ENCODE assay signal across 8 cellular contexts in genomic region chr7:43647772-43648643, GRCh38.
DNase-seq lines count a peak whose midpoint lies in the region; ATAC-seq and TF ChIP-seq lines count a peak whose summit lies in the region.

No MANE protein-coding gene starts in this region.

- peak overlapping the region; percentile 79 for H3K27ac ChIP-seq in angular gyrus (ENCODE audit: low read depth, low read length)
- peak overlapping the region; percentile 91 for H3K27ac ChIP-seq in psoas muscle

- H3K27me3 ChIP-seq in psoas muscle (ENCODE audit: insufficient read depth in 3 of 3, low read length in 2 of 3), result no peaks in the 10 kb centered on the region

- WGBS in psoas muscle, 3 donors, result 20 to 26% (median 21%) methylated on average over 9 of the region's 9 CpGs

- H3K4me3 ChIP-seq in AG10803 (ENCODE audit: low read length) (peak overlapping the region; percentile 46), psoas muscle (no peak overlapping the region)

- H3K36me3 ChIP-seq in psoas muscle (ENCODE audit: insufficient read depth in 1 of 2, low read depth in 1 of 2), result peaks cover 0 to 18% of the 10 kb centered on the region in 2 donors

- no peak for TF ChIP-seq CTCF in AG10803 (conservative IDR thresholded peaks at IDR 0.05; ENCODE audit: low read length)
- no peak for TF ChIP-seq CTCF in psoas muscle (IDR thresholded peaks at IDR 0.05)

- peak; percentile 24 for ATAC-seq in GM18907 (IDR thresholded peaks at IDR 0.05; ENCODE audit: unreplicated experiment)
- peak; percentile 58 to 84 for ATAC-seq in left cardiac atrium
- ATAC-seq in psoas muscle, result peak; percentile 85 to 91 (median 90)

- peak; percentile 100 for DNase-seq in AG10803 (ENCODE audit: low read depth)
- peak; percentile 80 for DNase-seq in HPDE6-E6E7 (ENCODE audit: extremely low spot score)
- peak; percentile 98 for DNase-seq in RKO (ENCODE audit: low spot score)
- peak; percentile 62 for DNase-seq in left cardiac atrium
- peak; percentile 73 to 85 for DNase-seq in psoas muscle
- DNase-seq in 8988T, result no peak

- H3K9me3 ChIP-seq in psoas muscle, result no peaks in the 10 kb centered on the region

- peaks cover 57% of the 10 kb centered on the region for H3K4me1 ChIP-seq in psoas muscle

- intact Hi-C loops in left cardiac atrium (cut with DNase I) (no loop called here), psoas muscle (cut with DNase I) (loop anchor here (5.0 kb wide), 2 partner anchors 49 to 66 kb away; partner anchors contain the start of gene STK17A (in 1 of the 2))

Comparison
In these comparisons a context has a peak if more than half of its experiments do, and no peak if none do; other contexts are left out.
1. ATAC-seq: peak in every context shown above with its lines; median percentile 90 in psoas muscle; 71 in left cardiac atrium; 24 in GM18907.
2. intact Hi-C loops: an anchor here in psoas muscle (5.0 kb wide); none called in left cardiac atrium.